ENCODE assay signal across 1 cellular context in genomic region chr5:58455495-58455894, GRCh38.
A peak's percentile ranks its signal among the peaks of the same experiment; 100 is the strongest.
TF ChIP-seq lines count a peak whose summit lies in the region.

No MANE protein-coding gene starts in this region.

TF ChIP-seq in SK-N-SH treated with all-trans-retinoic acid at 6 μM for 48 hours, 23 proteins besides CTCF, POLR2A, EP300 and RAD21 (continued from another document):
- TF ChIP-seq ZNF565 (CRISPR knock-in tag; conservative IDR thresholded peaks at IDR 0.05; ENCODE audit: low read depth) (no peak), CREB5 (CRISPR knock-in tag; IDR thresholded peaks at IDR 0.05; ENCODE audit: low read depth) (0 out of 2 replicates have a peak, but pooled peaks have one; percentile 23), ZC3H10 (CRISPR knock-in tag; IDR thresholded peaks at IDR 0.05) (no peak), ZFP3 (CRISPR knock-in tag; IDR thresholded peaks at IDR 0.05) (no peak), GLIS3 (CRISPR knock-in tag; IDR thresholded peaks at IDR 0.05) (no peak), ZNF70 (CRISPR knock-in tag; IDR thresholded peaks at IDR 0.05) (no peak), SNAI2 (CRISPR knock-in tag; IDR thresholded peaks at IDR 0.05) (no peak), TCF4 (CRISPR knock-in tag; IDR thresholded peaks at IDR 0.05; ENCODE audit: borderline replicate concordance) (no peak), ISL1 (CRISPR knock-in tag; IDR thresholded peaks at IDR 0.05) (no peak)
- TF ChIP-seq, protein P1, sequence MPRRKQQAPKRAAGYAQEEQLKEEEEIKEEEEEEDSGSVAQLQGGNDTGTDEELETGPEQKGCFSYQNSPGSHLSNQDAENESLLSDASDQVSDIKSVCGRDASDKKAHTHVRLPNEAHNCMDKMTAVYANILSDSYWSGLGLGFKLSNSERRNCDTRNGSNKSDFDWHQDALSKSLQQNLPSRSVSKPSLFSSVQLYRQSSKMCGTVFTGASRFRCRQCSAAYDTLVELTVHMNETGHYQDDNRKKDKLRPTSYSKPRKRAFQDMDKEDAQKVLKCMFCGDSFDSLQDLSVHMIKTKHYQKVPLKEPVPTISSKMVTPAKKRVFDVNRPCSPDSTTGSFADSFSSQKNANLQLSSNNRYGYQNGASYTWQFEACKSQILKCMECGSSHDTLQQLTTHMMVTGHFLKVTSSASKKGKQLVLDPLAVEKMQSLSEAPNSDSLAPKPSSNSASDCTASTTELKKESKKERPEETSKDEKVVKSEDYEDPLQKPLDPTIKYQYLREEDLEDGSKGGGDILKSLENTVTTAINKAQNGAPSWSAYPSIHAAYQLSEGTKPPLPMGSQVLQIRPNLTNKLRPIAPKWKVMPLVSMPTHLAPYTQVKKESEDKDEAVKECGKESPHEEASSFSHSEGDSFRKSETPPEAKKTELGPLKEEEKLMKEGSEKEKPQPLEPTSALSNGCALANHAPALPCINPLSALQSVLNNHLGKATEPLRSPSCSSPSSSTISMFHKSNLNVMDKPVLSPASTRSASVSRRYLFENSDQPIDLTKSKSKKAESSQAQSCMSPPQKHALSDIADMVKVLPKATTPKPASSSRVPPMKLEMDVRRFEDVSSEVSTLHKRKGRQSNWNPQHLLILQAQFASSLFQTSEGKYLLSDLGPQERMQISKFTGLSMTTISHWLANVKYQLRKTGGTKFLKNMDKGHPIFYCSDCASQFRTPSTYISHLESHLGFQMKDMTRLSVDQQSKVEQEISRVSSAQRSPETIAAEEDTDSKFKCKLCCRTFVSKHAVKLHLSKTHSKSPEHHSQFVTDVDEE (CRISPR knock-in tag; IDR thresholded peaks at IDR 0.05), result no peak
TF ChIP-seq in SK-N-SH treated with all-trans-retinoic acid at 6 μM for 48 hours: peak in this region for 2.
